ENCODE assay signal across 14 cellular contexts in genomic region chr12:19166387-19166786, GRCh38.
"Had no signal": no experiment of that assay in that cellular context is flagged by ENCODE, and none has a peak within 500 bp of the region (broad histone marks: within the 10 kb centered on the region; RNA-seq: fewer than 3 reads in every experiment).

No MANE protein-coding gene starts in this region.

- H3K27ac ChIP-seq: neutrophil had no signal

- H3K36me3 ChIP-seq: neutrophil had no signal

- DNase-seq: activated B cell treated with CpG ODN at 0.5 μM for 24 hours; activated CD4-positive, alpha-beta T cell treated with anti-CD3 and anti-CD28 coated beads for 48 hours; activated CD8-positive, alpha-beta T cell treated with anti-CD3 and anti-CD28 coated beads for 36 hours; activated effector memory CD4-positive, alpha-beta T cell treated with anti-CD3 and anti-CD28 coated beads, Interleukin-2, amount 50 U/mL, for 16 hours; activated T-cell treated with anti-CD3 and anti-CD28 coated beads, Interleukin-2, amount 50 U/mL, for 48 hours; hypothalamus; naive thymus-derived CD4-positive, alpha-beta T cell; stimulated activated CD4-positive, alpha-beta T cell treated with anti-CD3 and anti-CD28 coated beads, Interleukin-4, amount 100 ng/mL, for 4 hours; stimulated activated CD8-positive, alpha-beta memory T cell treated with anti-CD3 and anti-CD28 coated beads, Interleukin-4, amount 100 ng/mL, for 48 hours; stimulated activated naive CD8-positive, alpha-beta T cell treated with anti-CD3 and anti-CD28 coated beads, Interleukin-15, Interleukin-2, amounts not matched to agents 100 U/mL and 50 U/mL, for 24 hours had no signal

- H3K4me3 Mint-ChIP-seq: activated B cell treated with CpG ODN at 0.5 μM for 24 hours; activated CD8-positive, alpha-beta T cell treated with anti-CD3 and anti-CD28 coated beads for 36 hours; activated naive CD4-positive, alpha-beta T cell treated with anti-CD3 and anti-CD28 coated beads, Interleukin-2, amount 50 U/mL, for 24 hours; naive thymus-derived CD4-positive, alpha-beta T cell; T-helper 1 cell treated with Interleukin-12 subunit alpha and Interleukin-12 subunit beta and Interleukin-4 antibody, amounts not matched to agents 30 μg/mL and 1 μg/mL, for 36 hours had no signal

- H3K27me3 ChIP-seq: neutrophil had no signal

- H3K9me3 ChIP-seq: neutrophil had no signal

- H3K27me3 Mint-ChIP-seq: activated B cell treated with CpG ODN at 0.5 μM for 24 hours; activated CD8-positive, alpha-beta T cell treated with anti-CD3 and anti-CD28 coated beads for 36 hours; activated naive CD4-positive, alpha-beta T cell treated with anti-CD3 and anti-CD28 coated beads, Interleukin-2, amount 50 U/mL, for 24 hours had no signal

- H3K4me3 ChIP-seq: skin epidermis had no signal

- H3K27ac Mint-ChIP-seq: activated B cell treated with CpG ODN at 0.5 μM for 24 hours; activated CD8-positive, alpha-beta T cell treated with anti-CD3 and anti-CD28 coated beads for 36 hours; activated naive CD4-positive, alpha-beta T cell treated with anti-CD3 and anti-CD28 coated beads, Interleukin-2, amount 50 U/mL, for 24 hours; naive thymus-derived CD4-positive, alpha-beta T cell; T-helper 1 cell treated with Interleukin-12 subunit alpha and Interleukin-12 subunit beta and Interleukin-4 antibody, amounts not matched to agents 30 μg/mL and 1 μg/mL, for 36 hours had no signal

- H3K36me3 Mint-ChIP-seq: activated naive CD4-positive, alpha-beta T cell treated with anti-CD3 and anti-CD28 coated beads, Interleukin-2, amount 50 U/mL, for 24 hours; naive thymus-derived CD4-positive, alpha-beta T cell had no signal

- ATAC-seq: activated CD8-positive, alpha-beta T cell treated with anti-CD3 and anti-CD28 coated beads for 36 hours; naive thymus-derived CD4-positive, alpha-beta T cell; stimulated activated naive CD8-positive, alpha-beta T cell treated with anti-CD3 and anti-CD28 coated beads, Interleukin-15, Interleukin-2, amounts not matched to agents 100 U/mL and 50 U/mL, for 24 hours had no signal

- H3K4me1 Mint-ChIP-seq: activated B cell treated with CpG ODN at 0.5 μM for 24 hours; activated naive CD4-positive, alpha-beta T cell treated with anti-CD3 and anti-CD28 coated beads, Interleukin-2, amount 50 U/mL, for 24 hours had no signal

- H3K9me3 Mint-ChIP-seq: activated B cell treated with CpG ODN at 0.5 μM for 24 hours; activated CD8-positive, alpha-beta T cell treated with anti-CD3 and anti-CD28 coated beads for 36 hours; activated naive CD4-positive, alpha-beta T cell treated with anti-CD3 and anti-CD28 coated beads, Interleukin-2, amount 50 U/mL, for 24 hours; T-helper 1 cell treated with Interleukin-12 subunit alpha and Interleukin-12 subunit beta and Interleukin-4 antibody, amounts not matched to agents 30 μg/mL and 1 μg/mL, for 36 hours had no signal
